In genomic region chr14:69989622-69990021, GRCh38 we compare ENCODE assay signal across 14 cellular contexts.
DNase-seq lines count a peak whose midpoint lies in the region; TF ChIP-seq lines count a peak whose summit lies in the region.
"Had no signal": no experiment of that assay in that cellular context is flagged by ENCODE, and none has a peak within 500 bp of the region (broad histone marks: within the 10 kb centered on the region; RNA-seq: fewer than 3 reads in every experiment).

No MANE protein-coding gene starts in this region.

- H3K9ac ChIP-seq in liver (ENCODE audit: low read depth in 1 of 2, low read length in 2 of 2) = no peak overlapping the region
- H3K9ac ChIP-seq: BLaER1 treated with 17β-estradiol and CSF1 and Interleukin-3, amounts not matched to agents 10 nM and 100 nM had no signal

- in situ Hi-C loops in G401 (cut with HindIII; ENCODE audit: low sequenced_read_pairs) = no loop called here
- in situ Hi-C loops in brain microvascular endothelial cell (cut with HindIII; ENCODE audit: low pct_ligation_motif_present, low sequenced_read_pairs) = no loop called here

- WGBS in liver = 44% methylated on average over 3 of the region's 3 CpGs
- WGBS in testis, 2 donors = 64 to 82% methylated on average over 3 of the region's 3 CpGs

- no peak for TF ChIP-seq POLR2A in testis (IDR thresholded peaks at IDR 0.05)

- H3K27me3 ChIP-seq in liver (ENCODE audit: control insufficient read depth in 4 of 4, insufficient read depth in 4 of 4, low read length in 3 of 4) = no peaks in the 10 kb centered on the region
- no peaks in the 10 kb centered on the region for H3K27me3 ChIP-seq in testis
- no peaks in the 10 kb centered on the region for H3K27me3 ChIP-seq in effector memory CD4-positive, alpha-beta T cell (replicated peaks; ENCODE audit: control insufficient read depth, insufficient read depth, low read length, poor library complexity, severe bottlenecking)
- no peaks in the 10 kb centered on the region for H3K27me3 ChIP-seq in brain microvascular endothelial cell (replicated peaks)
- H3K27me3 ChIP-seq: BLaER1 treated with 17β-estradiol and CSF1 and Interleukin-3, amounts not matched to agents 10 nM and 100 nM had no signal

- H3K4me3 ChIP-seq in liver (ENCODE audit: low read depth in 1 of 3, low read length in 3 of 3) = no peak overlapping the region
- no peak overlapping the region for H3K4me3 ChIP-seq in testis
- H3K4me3 ChIP-seq in effector memory CD4-positive, alpha-beta T cell (ENCODE audit: insufficient read depth, low read depth, low read length, poor library complexity, severe bottlenecking) = no peak overlapping the region
- no peak overlapping the region for H3K4me3 ChIP-seq in brain microvascular endothelial cell (ENCODE audit: low read depth, low read length)
- H3K4me3 ChIP-seq: BLaER1 treated with 17β-estradiol and CSF1 and Interleukin-3, amounts not matched to agents 10 nM and 100 nM had no signal

- no peak overlapping the region for H3K27ac ChIP-seq in liver (ENCODE audit: low read depth in 1 of 2, low read length in 2 of 2)
- H3K27ac ChIP-seq in testis = peak overlapping the region; percentile 33 to 66
- no peak overlapping the region for H3K27ac ChIP-seq in effector memory CD4-positive, alpha-beta T cell (ENCODE audit: insufficient read depth, low read length, poor library complexity, severe bottlenecking)
- H3K27ac ChIP-seq in brain microvascular endothelial cell = no peak overlapping the region
- H3K27ac ChIP-seq: BLaER1 treated with 17β-estradiol and CSF1 and Interleukin-3, amounts not matched to agents 10 nM and 100 nM had no signal

- H3K36me3 ChIP-seq in liver (ENCODE audit: control insufficient read depth in 4 of 4, insufficient read depth in 3 of 4, low read depth in 1 of 4, low read length in 3 of 4) = peaks cover 0 to 13% (median 0%) of the 10 kb centered on the region in 4 donors
- H3K36me3 ChIP-seq in testis (ENCODE audit: low read depth, missing control alignments) = no peaks in the 10 kb centered on the region
- no peaks in the 10 kb centered on the region for H3K36me3 ChIP-seq in effector memory CD4-positive, alpha-beta T cell (ENCODE audit: control insufficient read depth, insufficient read depth, low read length)
- no peaks in the 10 kb centered on the region for H3K36me3 ChIP-seq in brain microvascular endothelial cell (replicated peaks)
- H3K36me3 ChIP-seq: BLaER1 treated with 17β-estradiol and CSF1 and Interleukin-3, amounts not matched to agents 10 nM and 100 nM had no signal

- TF ChIP-seq CTCF in liver (IDR thresholded peaks at IDR 0.05; ENCODE audit: low read depth, low read length, missing input control) (no peak), testis (IDR thresholded peaks at IDR 0.05) (no peak), brain microvascular endothelial cell (IDR thresholded peaks at IDR 0.05; ENCODE audit: low read depth, low read length, missing control alignments) (no peak)

- H3K4me1 ChIP-seq in liver (ENCODE audit: control insufficient read depth in 4 of 4, insufficient read depth in 4 of 4, low read length in 3 of 4) (peaks cover 4 to 24% (median 17%) of the 10 kb centered on the region in 4 donors), testis (peaks cover 40% of the 10 kb centered on the region)
- H3K4me1 ChIP-seq in effector memory CD4-positive, alpha-beta T cell (ENCODE audit: control insufficient read depth, insufficient read depth, low read length, poor library complexity, severe bottlenecking) = no peaks in the 10 kb centered on the region

- intact Hi-C loops in testis (cut with DNase I; ENCODE audit: low total_unique reads) = no loop called here

- peak; percentile 34 to 52 for TF ChIP-seq RAD21 in liver (IDR thresholded peaks at IDR 0.05)

- H3K9me3 ChIP-seq in liver (ENCODE audit: control insufficient read depth in 4 of 4, low read length in 3 of 4) (no peaks in the 10 kb centered on the region), testis (no peaks in the 10 kb centered on the region)
- no peaks in the 10 kb centered on the region for H3K9me3 ChIP-seq in effector memory CD4-positive, alpha-beta T cell (ENCODE audit: control insufficient read depth, low read length)

- peak; percentile 20 for DNase-seq in G401 (ENCODE audit: low spot score)
- DNase-seq in cerebellar cortex (ENCODE audit: low spot score) = peak; percentile 16
- DNase-seq in testis = no peak
- no peak for DNase-seq in effector memory CD4-positive, alpha-beta T cell
- no peak for DNase-seq in brain microvascular endothelial cell
- no peak for DNase-seq in foreskin melanocyte
- DNase-seq: 8988T; ACHN; CD4-positive, CD25-positive, alpha-beta regulatory T cell; DMS79; EL; GDM1 had no signal

TF ChIP-seq in liver, 16 proteins besides CTCF, POLR2A, EP300 and RAD21:
- TF ChIP-seq JUND (IDR thresholded peaks at IDR 0.05) (peak in 1 of 2 donors; percentile 52), FOXA1 (IDR thresholded peaks at IDR 0.05) (no peak), RXRA (IDR thresholded peaks at IDR 0.05) (peak; percentile 64 to 75), NR2F2 (IDR thresholded peaks at IDR 0.05) (no peak), HNF4A (conservative IDR thresholded peaks at IDR 0.05) (peak; percentile 96 to 97), GABPA (IDR thresholded peaks at IDR 0.05 in 1 of 2, conservative IDR thresholded peaks at IDR 0.05 in 1 of 2) (no peak), REST (IDR thresholded peaks at IDR 0.05) (peak; percentile 51), EGR1 (IDR thresholded peaks at IDR 0.05; ENCODE audit: low read depth in 2 of 2) (no peak), MAX (IDR thresholded peaks at IDR 0.05) (peak; percentile 54), SP1 (IDR thresholded peaks at IDR 0.05) (peak; percentile 74), TAF1 (conservative IDR thresholded peaks at IDR 0.05) (no peak), ATF3 (IDR thresholded peaks at IDR 0.05) (no peak), FOXA2 (IDR thresholded peaks at IDR 0.05) (no peak), ZBTB33 (IDR thresholded peaks at IDR 0.05) (no peak), YY1 (IDR thresholded peaks at IDR 0.05) (no peak), HNF4G (IDR thresholded peaks at IDR 0.05) (peak; percentile 89)

Comparison
In these comparisons a context has a peak if more than half of its experiments do, and no peak if none do; other contexts are left out.
1. DNase-seq: peak in G401 (single experiment) and cerebellar cortex (single experiment); none in testis (single experiment), effector memory CD4-positive, alpha-beta T cell (0 of 3), brain microvascular endothelial cell (single experiment) and foreskin melanocyte (single experiment).
2. H3K27ac ChIP-seq: peak in testis (2 of 2); none in liver (0 of 2), effector memory CD4-positive, alpha-beta T cell (single experiment) and brain microvascular endothelial cell (single experiment).